ENCODE assay signal across 24 cellular contexts in genomic region chr2:149029312-149029965, GRCh38. TPM values are rescaled to one million over a fixed set of nuclear protein-coding genes. Genes with fewer than 3 reads are reported as not detected.
"Had no signal": no experiment of that assay in that cellular context is flagged by ENCODE, and none has a peak within 500 bp of the region (broad histone marks: within the 10 kb centered on the region; RNA-seq: fewer than 3 reads in every experiment).

No MANE protein-coding gene starts in this region.

- H3K4me3 Mint-ChIP-seq: immature natural killer cell; naive B cell; nephron; stimulated activated naive B cell treated with anti-CD40 and anti-IgM and Interleukin-4, amounts not matched to agents 10 μg/mL and 1 μg/mL and 100 μg/mL, for 72 hours; stimulated activated naive CD8-positive, alpha-beta T cell treated with anti-CD3 and anti-CD28 coated beads, Interleukin-15, amount 100 ng/mL, for 72 hours had no signal

- H3K9me3 ChIP-seq: gastrocnemius medialis, left ventricle myocardium inferior, lower lobe of right lung, neutrophil, psoas muscle, right lobe of liver, testis, tibial nerve had no signal

- H3K36me3 Mint-ChIP-seq: immature natural killer cell; naive B cell; stimulated activated naive B cell treated with anti-CD40 and anti-IgM and Interleukin-4, amounts not matched to agents 10 μg/mL and 1 μg/mL and 100 μg/mL, for 72 hours had no signal

- H3K36me3 ChIP-seq: gastrocnemius medialis, left ventricle myocardium inferior, lower lobe of right lung, neutrophil, right lobe of liver, tibial nerve had no signal

- H3K27me3 ChIP-seq: neutrophil, right lobe of liver, testis had no signal

- H3K27ac Mint-ChIP-seq: immature natural killer cell; naive B cell; nephron; stimulated activated naive B cell treated with anti-CD40 and anti-IgM and Interleukin-4, amounts not matched to agents 10 μg/mL and 1 μg/mL and 100 μg/mL, for 72 hours had no signal

- H3K9me3 Mint-ChIP-seq: immature natural killer cell; nephron; stimulated activated naive B cell treated with anti-CD40 and anti-IgM and Interleukin-4, amounts not matched to agents 10 μg/mL and 1 μg/mL and 100 μg/mL, for 72 hours; stimulated activated naive CD8-positive, alpha-beta T cell treated with anti-CD3 and anti-CD28 coated beads, Interleukin-15, amount 100 ng/mL, for 72 hours had no signal

- DNase-seq: cerebellar nuclear complex; dermis blood vessel endothelial cell; gastrocnemius medialis; immature natural killer cell; kidney; left cardiac atrium; left ventricle myocardium inferior; lower lobe of right lung; mesenchymal stem cell; midbrain; naive B cell; psoas muscle; retina; right lobe of liver; stimulated activated CD4-positive, alpha-beta T cell treated with anti-CD3 and anti-CD28 coated beads, Interleukin-4, amount 100 ng/mL, for 1 hour; stimulated activated naive B cell treated with anti-CD40 and anti-IgM and Interleukin-4, amounts not matched to agents 10 μg/mL and 1 μg/mL and 100 μg/mL, for 72 hours; stimulated activated naive CD8-positive, alpha-beta T cell treated with anti-CD3 and anti-CD28 coated beads, Interleukin-15, amount 100 ng/mL, for 72 hours; testis had no signal

- H3K4me3 ChIP-seq: gastrocnemius medialis, left ventricle myocardium inferior, lower lobe of right lung, psoas muscle, right lobe of liver, testis, tibial nerve had no signal

- H3K27ac ChIP-seq: gastrocnemius medialis, left ventricle myocardium inferior, lower lobe of right lung, neutrophil, psoas muscle, right lobe of liver, testis, tibial nerve had no signal

- ATAC-seq: gastrocnemius medialis; left cardiac atrium; lower lobe of right lung; psoas muscle; right lobe of liver; stimulated activated naive B cell treated with anti-CD40 and anti-IgM and Interleukin-4, amounts not matched to agents 10 μg/mL and 1 μg/mL and 100 μg/mL, for 72 hours; stimulated activated naive CD8-positive, alpha-beta T cell treated with anti-CD3 and anti-CD28 coated beads, Interleukin-15, amount 100 ng/mL, for 72 hours had no signal

- H3K4me1 ChIP-seq: gastrocnemius medialis, left ventricle myocardium inferior, lower lobe of right lung, psoas muscle, right lobe of liver, testis, tibial nerve had no signal

- H3K4me1 Mint-ChIP-seq: immature natural killer cell; stimulated activated naive CD8-positive, alpha-beta T cell treated with anti-CD3 and anti-CD28 coated beads, Interleukin-15, amount 100 ng/mL, for 72 hours had no signal

RNA-seq across cellular contexts. Expression of gene LYPD6B, which starts 9.1 kb away (rescaled TPM):
- total RNA-seq: dermis blood vessel endothelial cell, endothelial cell of umbilical vein, fibroblast of lung, gastrocnemius medialis, left cardiac atrium, left ventricle myocardium inferior, psoas muscle, subcutaneous adipose tissue, tibial nerve had no signal
- polyA plus RNA-seq: endothelial cell of umbilical vein, immature natural killer cell, psoas muscle had no signal
